In genomic region chr10:71744897-71745658, GRCh38 we compare ENCODE assay signal across 21 cellular contexts. TPM values are rescaled to one million over a fixed set of nuclear protein-coding genes. Genes with fewer than 3 reads are reported as not detected.
DNase-seq lines count a peak whose midpoint lies in the region; ATAC-seq, FAIRE-seq and TF ChIP-seq lines count a peak whose summit lies in the region.
"Had no signal": no experiment of that assay in that cellular context is flagged by ENCODE, and none has a peak within 500 bp of the region (broad histone marks: within the 10 kb centered on the region; RNA-seq: fewer than 3 reads in every experiment).

No MANE protein-coding gene starts in this region.

- H3K4me2 ChIP-seq in K562 (ENCODE audit: insufficient read depth, low read length): no peak overlapping the region
- no peak overlapping the region for H3K4me2 ChIP-seq in neural progenitor cell

- H3K27ac Mint-ChIP-seq in activated T-cell treated with anti-CD3 and anti-CD28 coated beads, Interleukin-2, amount 50 U/mL, for 72 hours: peak overlapping the region; percentile 46
- peak overlapping the region; percentile 8 for H3K27ac Mint-ChIP-seq in neural progenitor cell
- H3K27ac Mint-ChIP-seq: WTC11 had no signal

- peaks cover 99% of the 10 kb centered on the region for H3K4me1 Mint-ChIP-seq in activated T-cell treated with anti-CD3 and anti-CD28 coated beads, Interleukin-2, amount 50 U/mL, for 72 hours (ENCODE audit: low read depth)
- H3K4me1 Mint-ChIP-seq in neural progenitor cell: peaks cover 30% of the 10 kb centered on the region

- FAIRE-seq in K562 (lab: Jason Lieb, UNC) (no peak), HTR-8/SVneo (lab: Jason Lieb, UNC) (no peak)

- no peak for ATAC-seq in activated T-cell treated with anti-CD3 and anti-CD28 coated beads, Interleukin-2, amount 50 U/mL, for 72 hours (replicated peaks in 1 of 2)
- no peak for ATAC-seq in K562
- no peak for ATAC-seq in GM18511 (IDR thresholded peaks at IDR 0.05; ENCODE audit: unreplicated experiment)
- ATAC-seq: right lobe of liver, WTC11 had no signal

- H3K9me3 ChIP-seq in K562 (replicated peaks; ENCODE audit: control insufficient read depth, insufficient read depth, low read depth, low read length) (no peaks in the 10 kb centered on the region), neural progenitor cell (ENCODE audit: low read depth) (no peaks in the 10 kb centered on the region)
- H3K9me3 ChIP-seq: right lobe of liver had no signal

- no TSS peak for BruUV-seq in K562 (replicated peaks; lab: Mats Ljungman, UMichigan)

- no peak for TF ChIP-seq POLR2A in K562 (conservative IDR thresholded peaks at IDR 0.05)

- H3K36me3 ChIP-seq in K562 (ENCODE audit: control insufficient read depth, insufficient read depth, low read length) (no peaks in the 10 kb centered on the region), neural progenitor cell (no peaks in the 10 kb centered on the region)
- H3K36me3 ChIP-seq: right lobe of liver had no signal

- peak overlapping the region; percentile 99; the same call in 1 of the 2 replicates for H3K27ac ChIP-seq in HL-60 (replicated peaks)
- peak overlapping the region; percentile 64; the same call in 1 of the 3 replicates for H3K27ac ChIP-seq in K562 (ENCODE audit: extremely low read depth, low read depth, low read length)
- no peak overlapping the region for H3K27ac ChIP-seq in neural progenitor cell

- H3K4me3 Mint-ChIP-seq in activated T-cell treated with anti-CD3 and anti-CD28 coated beads, Interleukin-2, amount 50 U/mL, for 72 hours: no peak overlapping the region
- no peak overlapping the region for H3K4me3 Mint-ChIP-seq in neural progenitor cell
- H3K4me3 Mint-ChIP-seq: mesothelial cell of epicardium, WTC11 had no signal

- 75% methylated on average over 8 of the region's 8 CpGs for WGBS in K562 (ENCODE audit: insufficient coverage, low coverage, missing lambda C conversion rate)

- in situ Hi-C loops in K562 (cut with MboI): no loop called here

- TF ChIP-seq CTCF in HL-60 (IDR thresholded peaks at IDR 0.05; ENCODE audit: insufficient read depth, low read length) (no peak), K562 (IDR thresholded peaks at IDR 0.05 in 2 of 3, conservative IDR thresholded peaks at IDR 0.05 in 1 of 3; ENCODE audit: insufficient read depth in 2 of 3, low read depth in 1 of 3, low read length in 3 of 3) (no peak), neural progenitor cell (IDR thresholded peaks at IDR 0.05) (no peak)

- no peaks in the 10 kb centered on the region for H3F3A ChIP-seq in neural progenitor cell (ENCODE audit: low read depth)

- CTCF ChIA-PET in K562 (lab: Yijun Ruan, JAX; ENCODE audit: low intra/inter-chr PET ratio): no interaction called here

- H3K4me1 ChIP-seq in K562 (replicated peaks in 1 of 2; ENCODE audit: control insufficient read depth in 2 of 2, insufficient read depth in 2 of 2, low read length in 2 of 2) (peaks cover 61 to 66% of the 10 kb centered on the region in 2 experiments), neural progenitor cell (peaks cover 5% of the 10 kb centered on the region)

- no peak overlapping the region for H3K4me3 ChIP-seq in HL-60 (replicated peaks; ENCODE audit: insufficient read depth, low read length)
- no peak overlapping the region for H3K4me3 ChIP-seq in K562
- H3K4me3 ChIP-seq in neural progenitor cell: no peak overlapping the region
- H3K4me3 ChIP-seq: right lobe of liver had no signal

- no peaks in the 10 kb centered on the region for H3K27me3 ChIP-seq in HL-60 (ENCODE audit: insufficient read depth, poor library complexity, severe bottlenecking)
- H3K27me3 ChIP-seq in K562 (ENCODE audit: control insufficient read depth in 2 of 2, insufficient read depth in 2 of 2, low read length in 2 of 2): no peaks in the 10 kb centered on the region
- H3K27me3 ChIP-seq in neural progenitor cell: no peaks in the 10 kb centered on the region
- H3K27me3 ChIP-seq: right lobe of liver had no signal

- POLR2A ChIA-PET in K562 (lab: Yijun Ruan, JAX): interaction anchor here (0.5 to 1.3 kb wide), 5 partner anchors 10 to 533 kb away, joined by 3 to 5 read pairs (median 3); no protein-coding TSS in a partner anchor

- H3K9ac ChIP-seq in K562 (ENCODE audit: insufficient read depth in 1 of 2, low read depth in 2 of 2, low read length in 2 of 2) (peak overlapping the region in 1 of 2 experiments; percentile 87; a peak in 1 of 4 replicates), neural progenitor cell (no peak overlapping the region)

- no peak for TF ChIP-seq EP300 in K562 (IDR thresholded peaks at IDR 0.05; ENCODE audit: low read length)

- intact Hi-C loops in K562 (cut with micrococcal nuclease): loop anchor here (5.0 kb wide), 1 partner anchor 108 kb away; no protein-coding TSS in a partner anchor

- H3K27me3 Mint-ChIP-seq in activated T-cell treated with anti-CD3 and anti-CD28 coated beads, Interleukin-2, amount 50 U/mL, for 72 hours (ENCODE audit: low read depth): no peaks in the 10 kb centered on the region
- H3K27me3 Mint-ChIP-seq in neural progenitor cell (ENCODE audit: insufficient read depth, low read depth): peaks cover 7% of the 10 kb centered on the region

- TF ChIP-seq RAD21 in K562 (CRISPR knock-in tag; conservative IDR thresholded peaks at IDR 0.05 in 1 of 2, IDR thresholded peaks at IDR 0.05 in 1 of 2): no peak

- peak overlapping the region; percentile 79 for H2AFZ ChIP-seq in K562 (ENCODE audit: low read depth, low read length)
- no peak overlapping the region for H2AFZ ChIP-seq in neural progenitor cell (replicated peaks)

- H3K36me3 Mint-ChIP-seq in activated T-cell treated with anti-CD3 and anti-CD28 coated beads, Interleukin-2, amount 50 U/mL, for 72 hours (ENCODE audit: insufficient read depth in 2 of 2): peaks cover 7 to 9% of the 10 kb centered on the region in 2 donors
- H3K36me3 Mint-ChIP-seq in neural progenitor cell: no peaks in the 10 kb centered on the region
- H3K36me3 Mint-ChIP-seq: mesothelial cell of epicardium, WTC11 had no signal

- peaks cover 3% of the 10 kb centered on the region for H3K9me1 ChIP-seq in K562 (ENCODE audit: control insufficient read depth, insufficient read depth, low read length)

- H3K79me2 ChIP-seq in K562 (ENCODE audit: control insufficient read depth, insufficient read depth, low read length) (no peaks in the 10 kb centered on the region), neural progenitor cell (ENCODE audit: low read depth) (no peaks in the 10 kb centered on the region)

- DNase-seq in activated T-cell treated with anti-CD3 and anti-CD28 coated beads, Interleukin-2, amount 50 U/mL, for 72 hours: no peak
- DNase-seq in activated T-cell treated with anti-CD3 and anti-CD28 coated beads, Interleukin-2, amount 50 U/mL, for 48 hours: no peak
- no peak for DNase-seq in HL-60 (ENCODE audit: low read depth in 1 of 2, low spot score in 1 of 2)
- no peak for DNase-seq in K562 (ENCODE audit: extremely low read depth in 1 of 4, low spot score in 3 of 4)
- DNase-seq in neural progenitor cell (ENCODE audit: low spot score): no peak
- DNase-seq in HCEC 1CT: no peak
- DNase-seq in HTR-8/SVneo (ENCODE audit: insufficient read length, low spot score): no peak
- DNase-seq: ACHN; central memory CD4-positive, alpha-beta T cell; COR-L47; effector CD4-positive, alpha-beta T cell; head of caudate nucleus; islet precursor cell; NCI-H1417 treated with DMSO at 0.1 percent for 48 hours; NCI-H226; occipital lobe had no signal

- H4K20me1 ChIP-seq in K562 (replicated peaks; ENCODE audit: control insufficient read depth, insufficient read depth, low read length) (no peaks in the 10 kb centered on the region), neural progenitor cell (ENCODE audit: low read depth) (no peaks in the 10 kb centered on the region)

- peaks cover 0 to 4% of the 10 kb centered on the region in 2 donors for H3K9me3 Mint-ChIP-seq in activated T-cell treated with anti-CD3 and anti-CD28 coated beads, Interleukin-2, amount 50 U/mL, for 72 hours
- no peaks in the 10 kb centered on the region for H3K9me3 Mint-ChIP-seq in neural progenitor cell

RNA-seq across cellular contexts. Expression of gene C10orf105, which starts 25.5 kb away (rescaled TPM):
- under 1 TPM; 0.35 to 0.43 TPM for total RNA-seq in activated T-cell treated with anti-CD3 and anti-CD28 coated beads, Interleukin-2, amount 50 U/mL, for 72 hours
- 0.09 TPM in 1 of 2 replicates, not detected in the other for total RNA-seq in K562 (2011; cell fraction: chromatin; rRNA removed; ENCODE audit: low replicate concordance)
- 0.17 TPM in 1 of 2 replicates, not detected in the other for total RNA-seq in K562 (2011; cell fraction: nucleolus; rRNA removed)
- not detected in 2 replicates for total RNA-seq in K562 (2011; cell fraction: nucleoplasm; rRNA removed)
- not detected in 2 replicates for total RNA-seq in K562 (2014; rRNA removed)
- 0.03 and 0.04 TPM in 2 replicates for total RNA-seq in K562 (2014; rRNA removed; fragmentation: Illumina TruSeq; extraction: Trizol)
- total RNA-seq in K562 (2015; rRNA removed; fragmentation: Illumina TruSeq; extraction: Trizol): 0.15 and 0.25 TPM in 2 replicates
- 0.09 TPM in 2 replicates for total RNA-seq in K562 (2021)
- polyA plus RNA-seq in K562 (2011; rRNA removed): 0.04 TPM in 2 replicates
- polyA plus RNA-seq in K562 (2011; cell fraction: cytosol; rRNA removed): 0.01 and 0.12 TPM in 2 replicates
- polyA plus RNA-seq in K562 (2011; cell fraction: nucleus; rRNA removed): 0.10 TPM in 1 of 2 replicates, not detected in the other
- polyA plus RNA-seq in K562 (2012): 0.40 and 0.58 TPM in 2 replicates
- 0.03 and 0.07 TPM in 2 replicates for polyA plus RNA-seq in K562 (2014; fragmentation: Illumina TruSeq; extraction: Trizol)
- polyA plus RNA-seq in K562 (2014; fragmentation: Nextera tagmentation; extraction: Ambion mirVana): not detected
- polyA plus RNA-seq in K562 (2014; rRNA removed): 0.04 and 0.11 TPM in 2 replicates
- 0.18 TPM in 1 of 2 replicates, not detected in the other for polyA minus RNA-seq in K562 (2011; rRNA and poly(A)+ RNA removed)
- 0.19 TPM in 1 of 2 replicates, not detected in the other for polyA minus RNA-seq in K562 (2011; cell fraction: cytosol; rRNA and poly(A)+ RNA removed)
- under 0.01 and 0.11 TPM in 2 replicates for polyA minus RNA-seq in K562 (2011; cell fraction: nucleus; rRNA and poly(A)+ RNA removed)
- 0.39 and 1.5 TPM in 2 replicates for total RNA-seq in neural progenitor cell (ENCODE audit: low replicate concordance)
- total RNA-seq: HT1080 had no signal

RNA-seq across cellular contexts. Expression of gene VSIR, which starts 28.2 kb away (rescaled TPM):
- total RNA-seq in activated T-cell treated with anti-CD3 and anti-CD28 coated beads, Interleukin-2, amount 50 U/mL, for 72 hours: 10 to 100 TPM; 70.1 to 70.5 TPM
- 4.2 and 14.4 TPM in 2 replicates for total RNA-seq in K562 (2011; cell fraction: chromatin; rRNA removed; ENCODE audit: low replicate concordance)
- total RNA-seq in K562 (2011; cell fraction: nucleolus; rRNA removed): 9.6 and 14.8 TPM in 2 replicates
- total RNA-seq in K562 (2011; cell fraction: nucleoplasm; rRNA removed): 9.2 and 10.6 TPM in 2 replicates
- total RNA-seq in K562 (2014; rRNA removed) (12.7 and 13.1 TPM in 2 replicates), K562 (2014; rRNA removed; fragmentation: Illumina TruSeq; extraction: Trizol) (2.4 and 3.0 TPM in 2 replicates), K562 (2015; rRNA removed; fragmentation: Illumina TruSeq; extraction: Trizol) (20.1 and 20.5 TPM in 2 replicates), K562 (2021) (15.2 and 15.7 TPM in 2 replicates), neural progenitor cell (ENCODE audit: low replicate concordance) (0.46 TPM in 1 of 2 replicates, not detected in the other)
- polyA plus RNA-seq in K562 (2011; rRNA removed) (6.3 and 7.9 TPM in 2 replicates), K562 (2014; fragmentation: Illumina TruSeq; extraction: Trizol) (12.1 and 15.1 TPM in 2 replicates), K562 (2014; fragmentation: Nextera tagmentation; extraction: Ambion mirVana) (under 1 TPM; 0.14 to 0.41 TPM), K562 (2014; rRNA removed) (9.3 and 12.6 TPM in 2 replicates)
- polyA plus RNA-seq in K562 (2011; cell fraction: cytosol; rRNA removed): 4.8 and 19.8 TPM in 2 replicates
- polyA plus RNA-seq in K562 (2011; cell fraction: nucleus; rRNA removed): 7.5 and 24.7 TPM in 2 replicates
- 17.5 and 209 TPM in 2 replicates for polyA plus RNA-seq in K562 (2012)
- 2.1 and 6.2 TPM in 2 replicates for polyA minus RNA-seq in K562 (2011; rRNA and poly(A)+ RNA removed)
- 4.9 and 8.1 TPM in 2 replicates for polyA minus RNA-seq in K562 (2011; cell fraction: cytosol; rRNA and poly(A)+ RNA removed)
- polyA minus RNA-seq in K562 (2011; cell fraction: nucleus; rRNA and poly(A)+ RNA removed): 6.1 and 8.9 TPM in 2 replicates
